ENCODE assay signal across 9 cellular contexts in the genomic region with DNA sequence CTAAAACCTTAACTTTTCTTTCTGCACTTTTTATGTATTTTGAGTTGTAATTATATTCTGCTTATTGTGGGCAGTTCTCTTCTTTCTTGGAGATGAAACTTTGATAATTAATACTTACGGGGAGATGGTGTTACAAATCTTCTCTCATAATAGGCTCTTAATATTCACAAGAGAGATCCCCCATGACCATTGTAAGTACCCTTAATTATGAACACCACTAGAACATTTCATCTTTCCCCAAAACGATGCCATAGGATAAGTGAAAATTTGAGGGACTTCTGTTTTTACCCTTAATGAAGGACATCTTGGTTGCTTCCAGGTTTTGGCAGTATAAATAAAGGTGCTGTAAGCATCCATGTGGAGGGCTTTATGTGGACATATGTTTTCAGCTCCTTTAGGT.
A peak's percentile ranks its signal among the peaks of the same experiment; 100 is the strongest.
DNase-seq lines count a peak whose midpoint lies in the region; ATAC-seq and TF ChIP-seq lines count a peak whose summit lies in the region.
"Had no signal": no experiment of that assay in that cellular context is flagged by ENCODE, and none has a peak within 500 bp of the region (broad histone marks: within the 10 kb centered on the region; RNA-seq: fewer than 3 reads in every experiment).

No MANE protein-coding gene starts in this region.

- 31% methylated on average over 2 of the region's 2 CpGs for WGBS in esophagus muscularis mucosa
- 98% methylated on average over 2 of the region's 2 CpGs for WGBS in smooth muscle cell (ENCODE audit: low lambda C conversion rate)

- no peak overlapping the region for H3K9ac ChIP-seq in SK-N-MC (ENCODE audit: insufficient read length)
- no peak overlapping the region for H3K9ac ChIP-seq in smooth muscle cell (ENCODE audit: low read depth)

- H3K4me2 ChIP-seq in smooth muscle cell: peak overlapping the region; percentile 72

- intact Hi-C loops in esophagus muscularis mucosa (cut with DNase I): no loop called here

- POLR2A ChIA-PET in HEK293 (lab: Yijun Ruan, JAX): no interaction called here

- TF ChIP-seq CTCF in HEK293 (tag by site-specific recombination; IDR thresholded peaks at IDR 0.05) (no peak), esophagus muscularis mucosa (IDR thresholded peaks at IDR 0.05) (no peak), smooth muscle cell (IDR thresholded peaks at IDR 0.05; ENCODE audit: borderline replicate concordance, insufficient read depth, poor library complexity, severe bottlenecking) (no peak)

- H3K36me3 ChIP-seq in HEK293 (ENCODE audit: control insufficient read depth in 2 of 2, insufficient read depth in 1 of 2, low read length in 2 of 2) (no peaks in the 10 kb centered on the region), SK-N-MC (ENCODE audit: insufficient read depth, low read length) (peaks cover 7% of the 10 kb centered on the region; the same call in 1 of the 2 replicates), esophagus muscularis mucosa (no peaks in the 10 kb centered on the region), smooth muscle cell (ENCODE audit: low read depth) (no peaks in the 10 kb centered on the region)

- CTCF ChIA-PET in HEK293 (lab: Yijun Ruan, JAX): interaction anchor here (0.6 kb wide), 3 partner anchors 18 to 252 kb away, joined by 3 to 4 read pairs (median 3); no protein-coding TSS in a partner anchor

- H3K27ac ChIP-seq in HEK293 (ENCODE audit: extremely low read depth, low read depth, low read length) (no peak overlapping the region), SK-N-MC (no peak overlapping the region), esophagus muscularis mucosa (replicated peaks in 1 of 4) (peak overlapping the region; percentile 46 to 62 (median 54)), smooth muscle cell (ENCODE audit: low read depth) (no peak overlapping the region)

- H3K4me3 ChIP-seq in HEK293 (ENCODE audit: low read depth, low read length) (no peak overlapping the region), SK-N-MC (peak overlapping the region; percentile 60), esophagus muscularis mucosa (peak overlapping the region; percentile 33 to 45 (median 38)), smooth muscle cell (peak overlapping the region; percentile 47)

- DNase-seq in SK-N-MC (ENCODE audit: low read depth, low spot score) (no peak), esophagus muscularis mucosa (ENCODE audit: extremely low spot score) (no peak), smooth muscle cell (lab: John Stamatoyannopoulos, UW; ENCODE audit: unreplicated experiment) (no peak), NCI-H187 (lab: John Stamatoyannopoulos, UW) (no peak)
- DNase-seq in stimulated activated CD4-positive, alpha-beta T cell treated with anti-CD3 and anti-CD28 coated beads, Interleukin-4, amount 100 ng/mL, for 1 hour: no peak
- DNase-seq: activated CD4-positive, CD25-positive, alpha-beta regulatory T cell; NCI-H446 treated with DMSO at 0.1 percent for 48 hours had no signal

- H3F3A ChIP-seq in smooth muscle cell (ENCODE audit: low read depth): no peaks in the 10 kb centered on the region

- peaks cover 92% of the 10 kb centered on the region for H4K20me1 ChIP-seq in smooth muscle cell (ENCODE audit: low read depth)

- no peak for TF ChIP-seq EP300 in esophagus muscularis mucosa (IDR thresholded peaks at IDR 0.05)

- H3K9me3 ChIP-seq in HEK293 (ENCODE audit: control insufficient read depth, insufficient read depth, low read depth, low read length): no peaks in the 10 kb centered on the region
- peaks cover 3% of the 10 kb centered on the region; the same call in 1 of the 2 replicates for H3K9me3 ChIP-seq in SK-N-MC (ENCODE audit: low read depth, low read length)
- no peaks in the 10 kb centered on the region for H3K9me3 ChIP-seq in esophagus muscularis mucosa
- no peaks in the 10 kb centered on the region for H3K9me3 ChIP-seq in smooth muscle cell (replicated peaks; ENCODE audit: low read depth)

- TF ChIP-seq POLR2A in esophagus muscularis mucosa (IDR thresholded peaks at IDR 0.05; ENCODE audit: low read depth): no peak

- H3K4me1 ChIP-seq in HEK293 (ENCODE audit: control insufficient read depth, insufficient read depth, low read length) (peaks cover 21% of the 10 kb centered on the region), esophagus muscularis mucosa (peaks cover 34 to 48% (median 35%) of the 10 kb centered on the region in 4 donors), smooth muscle cell (ENCODE audit: low read depth) (peaks cover 15% of the 10 kb centered on the region)

- H2AFZ ChIP-seq in smooth muscle cell (ENCODE audit: low read depth): no peak overlapping the region

- ATAC-seq in HG02678 (IDR thresholded peaks at IDR 0.05; ENCODE audit: unreplicated experiment): no peak

- no peaks in the 10 kb centered on the region for H3K27me3 ChIP-seq in esophagus muscularis mucosa
- no peaks in the 10 kb centered on the region for H3K27me3 ChIP-seq in smooth muscle cell (ENCODE audit: low read depth)

- peaks cover 94% of the 10 kb centered on the region for H3K79me2 ChIP-seq in smooth muscle cell (ENCODE audit: low read depth)

TF ChIP-seq in HEK293, 187 proteins besides CTCF, POLR2A, EP300 and RAD21 (continues in another document):
- TF ChIP-seq PRDM1 (tag by site-specific recombination; IDR thresholded peaks at IDR 0.05) (no peak), YY1 (tag by site-specific recombination; IDR thresholded peaks at IDR 0.05) (no peak), ZNF560 (tag by site-specific recombination; IDR thresholded peaks at IDR 0.05; ENCODE audit: borderline replicate concordance) (no peak), ZSCAN18 (tag by site-specific recombination; IDR thresholded peaks at IDR 0.05) (no peak), ZNF24 (tag by site-specific recombination; IDR thresholded peaks at IDR 0.05) (no peak), ZNF843 (tag by site-specific recombination; IDR thresholded peaks at IDR 0.05) (no peak), PRDM6 (tag by site-specific recombination; IDR thresholded peaks at IDR 0.05) (0 out of 2 replicates have a peak, but pooled peaks have one; percentile 2), EGR2 (tag by site-specific recombination; IDR thresholded peaks at IDR 0.05; ENCODE audit: low read depth) (no peak), OVOL3 (tag by site-specific recombination; IDR thresholded peaks at IDR 0.05) (no peak)
- TF ChIP-seq, protein P1, sequence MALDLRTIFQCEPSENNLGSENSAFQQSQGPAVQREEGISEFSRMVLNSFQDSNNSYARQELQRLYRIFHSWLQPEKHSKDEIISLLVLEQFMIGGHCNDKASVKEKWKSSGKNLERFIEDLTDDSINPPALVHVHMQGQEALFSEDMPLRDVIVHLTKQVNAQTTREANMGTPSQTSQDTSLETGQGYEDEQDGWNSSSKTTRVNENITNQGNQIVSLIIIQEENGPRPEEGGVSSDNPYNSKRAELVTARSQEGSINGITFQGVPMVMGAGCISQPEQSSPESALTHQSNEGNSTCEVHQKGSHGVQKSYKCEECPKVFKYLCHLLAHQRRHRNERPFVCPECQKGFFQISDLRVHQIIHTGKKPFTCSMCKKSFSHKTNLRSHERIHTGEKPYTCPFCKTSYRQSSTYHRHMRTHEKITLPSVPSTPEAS (tag by site-specific recombination; IDR thresholded peaks at IDR 0.05): no peak
- TF ChIP-seq, protein P2, sequence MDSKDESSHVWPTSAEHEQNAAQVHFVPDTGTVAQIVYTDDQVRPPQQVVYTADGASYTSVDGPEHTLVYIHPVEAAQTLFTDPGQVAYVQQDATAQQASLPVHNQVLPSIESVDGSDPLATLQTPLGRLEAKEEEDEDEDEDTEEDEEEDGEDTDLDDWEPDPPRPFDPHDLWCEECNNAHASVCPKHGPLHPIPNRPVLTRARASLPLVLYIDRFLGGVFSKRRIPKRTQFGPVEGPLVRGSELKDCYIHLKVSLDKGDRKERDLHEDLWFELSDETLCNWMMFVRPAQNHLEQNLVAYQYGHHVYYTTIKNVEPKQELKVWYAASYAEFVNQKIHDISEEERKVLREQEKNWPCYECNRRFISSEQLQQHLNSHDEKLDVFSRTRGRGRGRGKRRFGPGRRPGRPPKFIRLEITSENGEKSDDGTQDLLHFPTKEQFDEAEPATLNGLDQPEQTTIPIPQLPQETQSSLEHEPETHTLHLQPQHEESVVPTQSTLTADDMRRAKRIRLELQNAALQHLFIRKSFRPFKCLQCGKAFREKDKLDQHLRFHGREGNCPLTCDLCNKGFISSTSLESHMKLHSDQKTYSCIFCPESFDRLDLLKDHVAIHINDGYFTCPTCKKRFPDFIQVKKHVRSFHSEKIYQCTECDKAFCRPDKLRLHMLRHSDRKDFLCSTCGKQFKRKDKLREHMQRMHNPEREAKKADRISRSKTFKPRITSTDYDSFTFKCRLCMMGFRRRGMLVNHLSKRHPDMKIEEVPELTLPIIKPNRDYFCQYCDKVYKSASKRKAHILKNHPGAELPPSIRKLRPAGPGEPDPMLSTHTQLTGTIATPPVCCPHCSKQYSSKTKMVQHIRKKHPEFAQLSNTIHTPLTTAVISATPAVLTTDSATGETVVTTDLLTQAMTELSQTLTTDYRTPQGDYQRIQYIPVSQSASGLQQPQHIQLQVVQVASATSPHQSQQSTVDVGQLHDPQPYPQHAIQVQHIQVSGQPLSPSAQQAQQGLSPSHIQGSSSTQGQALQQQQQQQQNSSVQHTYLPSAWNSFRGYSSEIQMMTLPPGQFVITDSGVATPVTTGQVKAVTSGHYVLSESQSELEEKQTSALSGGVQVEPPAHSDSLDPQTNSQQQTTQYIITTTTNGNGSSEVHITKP (tag by site-specific recombination; IDR thresholded peaks at IDR 0.05): peak; percentile 98

Comparison
In these comparisons a context has a peak if more than half of its experiments do, and no peak if none do; other contexts are left out.
1. H3K27ac ChIP-seq: peak in esophagus muscularis mucosa (4 of 4); none in HEK293 (single experiment), SK-N-MC (single experiment) and smooth muscle cell (single experiment).